9 cellular contexts compared by ENCODE assay signal in genomic region chr17:50421308-50422031, GRCh38. TPM values are rescaled to one million over a fixed set of nuclear protein-coding genes. Genes with fewer than 3 reads are reported as not detected.
A peak's percentile ranks its signal among the peaks of the same experiment; 100 is the strongest.
DNase-seq lines count a peak whose midpoint lies in the region; ATAC-seq and TF ChIP-seq lines count a peak whose summit lies in the region.
"Had no signal": no experiment of that assay in that cellular context is flagged by ENCODE, and none has a peak within 500 bp of the region (broad histone marks: within the 10 kb centered on the region; RNA-seq: fewer than 3 reads in every experiment).

No MANE protein-coding gene starts in this region.

- H3K9me3 Mint-ChIP-seq in activated naive CD8-positive, alpha-beta T cell treated with anti-CD3 and anti-CD28 coated beads, Interleukin-2, amount 10 ng/mL, durations not matched to agents 7 days and 5 days = peaks cover 5% of the 10 kb centered on the region

- 10% methylated on average over 3 of the region's 3 CpGs for WGBS in right lobe of liver (ENCODE audit: insufficient coverage, low coverage, low lambda C conversion rate, missing lambda C conversion rate)

- POLR2A ChIA-PET in activated naive CD8-positive, alpha-beta T cell treated with anti-CD3 and anti-CD28 coated beads, Interleukin-2, amount 10 ng/mL, durations not matched to agents 7 days and 5 days (lab: Charles Lee) = interaction anchor here (0.6 to 2.1 kb wide), 6 partner anchors 9 to 252 kb away, joined by 3 to 7 read pairs (median 6); partner anchors contain the start of gene LRRC59

- DNase-seq in stimulated activated CD4-positive, alpha-beta T cell treated with anti-CD3 and anti-CD28 coated beads, Interleukin-15, amount 100 ng/mL, for 24 hours = peak; percentile 11
- DNase-seq in stimulated activated CD4-positive, alpha-beta T cell treated with anti-CD3 and anti-CD28 coated beads, Interleukin-4, amount 100 ng/mL, for 24 hours = no peak
- peak; percentile 35 for DNase-seq in activated naive CD8-positive, alpha-beta T cell treated with anti-CD3 and anti-CD28 coated beads, Interleukin-2, amount 10 ng/mL, durations not matched to agents 7 days and 5 days
- no peak for DNase-seq in right lobe of liver
- no peak for DNase-seq in COLO829 (ENCODE audit: low spot score)
- no peak for DNase-seq in NCI-H2227 treated with DMSO at 0.1 percent for 48 hours (lab: John Stamatoyannopoulos, UW)
- no peak for DNase-seq in GDM1 (lab: John Stamatoyannopoulos, UW)

- no peak for ATAC-seq in activated naive CD8-positive, alpha-beta T cell treated with anti-CD3 and anti-CD28 coated beads, Interleukin-2, amount 10 ng/mL, durations not matched to agents 7 days and 5 days (ENCODE audit: low read depth)
- ATAC-seq in right lobe of liver (peak in 3 of 4 donors; percentile 20 to 42 (median 36)), GM21515 (IDR thresholded peaks at IDR 0.05; ENCODE audit: unreplicated experiment) (no peak)
- ATAC-seq: WTC11 had no signal

- peaks cover 3% of the 10 kb centered on the region for H3K36me3 Mint-ChIP-seq in activated naive CD8-positive, alpha-beta T cell treated with anti-CD3 and anti-CD28 coated beads, Interleukin-2, amount 10 ng/mL, durations not matched to agents 7 days and 5 days

- H3K4me3 ChIP-seq in right lobe of liver = peak overlapping the region in 2 of 3 donors; percentile 38 to 41

- H3K4me1 Mint-ChIP-seq in activated naive CD8-positive, alpha-beta T cell treated with anti-CD3 and anti-CD28 coated beads, Interleukin-2, amount 10 ng/mL, durations not matched to agents 7 days and 5 days = peaks cover 18% of the 10 kb centered on the region

- no peaks in the 10 kb centered on the region for H3K9me3 ChIP-seq in right lobe of liver

- H3K27ac ChIP-seq in right lobe of liver = peak overlapping the region; percentile 14 to 77 (median 61)

- intact Hi-C loops in right lobe of liver (cut with DNase I) = no loop called here

- TF ChIP-seq POLR2A in right lobe of liver (IDR thresholded peaks at IDR 0.05) = no peak

- TF ChIP-seq CTCF in right lobe of liver (IDR thresholded peaks at IDR 0.05) = no peak

- peaks cover 0 to 33% (median 10%) of the 10 kb centered on the region in 4 donors for H3K4me1 ChIP-seq in right lobe of liver

- H3K27me3 ChIP-seq in right lobe of liver = no peaks in the 10 kb centered on the region

- peak overlapping the region; percentile 71 for H3K4me3 Mint-ChIP-seq in activated naive CD8-positive, alpha-beta T cell treated with anti-CD3 and anti-CD28 coated beads, Interleukin-2, amount 10 ng/mL, durations not matched to agents 7 days and 5 days
- H3K4me3 Mint-ChIP-seq: WTC11 had no signal

- H3K27me3 Mint-ChIP-seq in activated naive CD8-positive, alpha-beta T cell treated with anti-CD3 and anti-CD28 coated beads, Interleukin-2, amount 10 ng/mL, durations not matched to agents 7 days and 5 days = peaks cover 7% of the 10 kb centered on the region

- H3K36me3 ChIP-seq in right lobe of liver = no peaks in the 10 kb centered on the region

- peak overlapping the region; percentile 86 for H3K27ac Mint-ChIP-seq in activated naive CD8-positive, alpha-beta T cell treated with anti-CD3 and anti-CD28 coated beads, Interleukin-2, amount 10 ng/mL, durations not matched to agents 7 days and 5 days
- H3K27ac Mint-ChIP-seq: WTC11 had no signal

RNA-seq across cellular contexts. Expression of gene ACSF2, which starts 4.5 kb away (rescaled TPM):
- total RNA-seq in activated naive CD8-positive, alpha-beta T cell treated with anti-CD3 and anti-CD28 coated beads, Interleukin-2, amount 10 ng/mL, durations not matched to agents 7 days and 5 days = 10 to 100 TPM; 42.1 to 45.0 TPM
- total RNA-seq in right lobe of liver = 10 to 100 TPM; 25.1 to 60.9 (median 36.9) TPM

RNA-seq across cellular contexts. Expression of gene LRRC59, which starts 24.1 kb away (rescaled TPM):
- 10 to 100 TPM; 45.0 to 47.1 TPM for total RNA-seq in activated naive CD8-positive, alpha-beta T cell treated with anti-CD3 and anti-CD28 coated beads, Interleukin-2, amount 10 ng/mL, durations not matched to agents 7 days and 5 days
- total RNA-seq in right lobe of liver = 100 to 1,000 TPM in 2 of 6 experiments, 10 to 100 TPM in 4; 36.0 to 125 (median 64.0) TPM

RNA-seq across cellular contexts. Expression of gene CHAD, which starts 47.2 kb away (rescaled TPM):
- total RNA-seq in activated naive CD8-positive, alpha-beta T cell treated with anti-CD3 and anti-CD28 coated beads, Interleukin-2, amount 10 ng/mL, durations not matched to agents 7 days and 5 days = not detected
- 10 to 100 TPM in 2 of 6 experiments, 1 to 10 TPM in 4; 1.0 to 11.3 (median 3.8) TPM for total RNA-seq in right lobe of liver

RNA-seq across cellular contexts. Expression of gene EME1, which starts 48.4 kb away (rescaled TPM):
- 10 to 100 TPM; 27.3 to 28.8 TPM for total RNA-seq in activated naive CD8-positive, alpha-beta T cell treated with anti-CD3 and anti-CD28 coated beads, Interleukin-2, amount 10 ng/mL, durations not matched to agents 7 days and 5 days
- 1 to 10 TPM in 1 of 6 experiments, under 1 TPM in 3, not detected in 2; 0.12 to 1.3 (median 0.66) TPM for total RNA-seq in right lobe of liver

RNA-seq across cellular contexts. Expression of gene MRPL27, which starts 48.5 kb away (rescaled TPM):
- total RNA-seq in activated naive CD8-positive, alpha-beta T cell treated with anti-CD3 and anti-CD28 coated beads, Interleukin-2, amount 10 ng/mL, durations not matched to agents 7 days and 5 days = 10 to 100 TPM; 49.6 to 51.0 TPM
- 10 to 100 TPM; 34.3 to 69.4 (median 38.6) TPM for total RNA-seq in right lobe of liver

Comparison
In these comparisons a context has a peak if more than half of its experiments do, and no peak if none do; other contexts are left out.
1. DNase-seq: peak in stimulated activated CD4-positive, alpha-beta T cell treated with anti-CD3 and anti-CD28 coated beads, Interleukin-15, amount 100 ng/mL, for 24 hours (single experiment) and activated naive CD8-positive, alpha-beta T cell treated with anti-CD3 and anti-CD28 coated beads, Interleukin-2, amount 10 ng/mL, durations not matched to agents 7 days and 5 days (single experiment); none in stimulated activated CD4-positive, alpha-beta T cell treated with anti-CD3 and anti-CD28 coated beads, Interleukin-4, amount 100 ng/mL, for 24 hours (single experiment), right lobe of liver (0 of 3), COLO829 (single experiment), NCI-H2227 treated with DMSO at 0.1 percent for 48 hours (single experiment) and GDM1 (single experiment).
2. ATAC-seq: peak in right lobe of liver (3 of 4); none in activated naive CD8-positive, alpha-beta T cell treated with anti-CD3 and anti-CD28 coated beads, Interleukin-2, amount 10 ng/mL, durations not matched to agents 7 days and 5 days (single experiment) and GM21515 (single experiment).